ENCODE assay signal across 9 cellular contexts in the genomic region with DNA sequence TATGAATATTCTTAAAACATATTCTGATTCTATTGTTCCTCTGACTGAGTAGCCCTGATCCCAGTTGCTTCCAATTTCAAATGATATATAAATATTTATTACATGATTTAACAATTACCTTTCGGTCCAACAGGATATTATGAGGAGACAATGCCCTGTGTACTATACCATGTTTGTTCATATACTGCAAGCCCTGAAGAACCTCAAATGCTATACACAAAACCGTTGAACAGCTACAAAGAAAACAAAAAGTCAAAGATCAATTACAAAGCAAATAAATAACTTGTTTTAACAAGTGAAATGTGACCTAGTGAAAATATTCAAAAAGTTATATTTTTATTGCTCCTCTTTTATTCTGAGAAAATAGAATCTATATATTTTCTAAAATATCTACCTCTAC.
"Had no signal": no experiment of that assay in that cellular context is flagged by ENCODE, and none has a peak within 500 bp of the region (broad histone marks: within the 10 kb centered on the region; RNA-seq: fewer than 3 reads in every experiment).

No MANE protein-coding gene starts in this region.

- H3K27ac Mint-ChIP-seq: GM23338, H9 had no signal

- H3K4me3 ChIP-seq: GM23338, K562 had no signal

- H3K27ac ChIP-seq: HL-60 had no signal

- H2AFZ ChIP-seq: GM23338 had no signal

- H3K4me2 ChIP-seq: GM23338 had no signal

- FAIRE-seq: H1, H54, K562 had no signal

- H3K9me3 Mint-ChIP-seq: GM23338, H9 had no signal

- DNase-seq: H9, HCEC 1CT, IMR-90, KG1 had no signal

- H3K4me3 Mint-ChIP-seq: GM23338, H9 had no signal
